ENCODE assay signal across 20 cellular contexts in the genomic region with DNA sequence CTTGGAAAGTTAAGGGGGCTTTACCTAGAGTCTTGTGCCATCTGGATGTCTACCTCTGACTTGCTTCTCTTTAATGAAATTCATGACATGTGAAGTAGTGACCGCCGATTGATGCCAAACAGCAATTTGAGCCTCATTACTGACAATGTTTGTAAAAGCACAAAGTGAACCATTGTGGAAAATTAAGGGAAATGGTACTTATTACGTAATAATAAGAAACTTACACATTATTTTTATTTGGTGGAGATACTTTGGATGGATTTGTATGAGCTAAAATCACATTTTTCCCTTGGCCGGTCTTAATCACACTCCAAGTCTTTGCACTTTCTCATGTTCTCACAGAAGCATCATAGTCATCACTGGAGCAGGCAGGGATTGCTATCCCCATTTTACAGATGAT.
"Had no signal": no experiment of that assay in that cellular context is flagged by ENCODE, and none has a peak within 500 bp of the region (broad histone marks: within the 10 kb centered on the region; RNA-seq: fewer than 3 reads in every experiment).

No MANE protein-coding gene starts in this region.

- H3K27me3 ChIP-seq: body of pancreas, right lobe of liver had no signal

- H3K4me3 ChIP-seq: body of pancreas, lung, right lobe of liver, skin epidermis had no signal

- H3K4me1 ChIP-seq: body of pancreas, right lobe of liver had no signal

- H3K36me3 ChIP-seq: right lobe of liver had no signal

- DNase-seq: activated B cell treated with CpG ODN at 0.5 μM for 24 hours; activated effector memory CD4-positive, alpha-beta T cell treated with Interleukin-2 at 50 U/mL for 16 hours; activated naive CD4-positive, alpha-beta T cell treated with Interleukin-2 at 50 U/mL for 16 hours; anterior cingulate cortex; body of pancreas; effector memory CD4-positive, alpha-beta T cell; head of caudate nucleus; hypothalamus; immature natural killer cell; kidney; right lobe of liver; stimulated activated CD4-positive, alpha-beta T cell treated with anti-CD3 and anti-CD28 coated beads, Interleukin-12 subunit alpha, Interleukin-12 subunit beta, amount 100 ng/mL, for 4 hours; stimulated activated CD4-positive, alpha-beta T cell treated with anti-CD3 and anti-CD28 coated beads, Interleukin-4, amount 100 ng/mL, for 24 hours; substantia nigra; T-helper 1 cell; trophoblast cell had no signal

- H3K9me3 ChIP-seq: body of pancreas, right lobe of liver had no signal

- ATAC-seq: body of pancreas; left lobe of liver; right lobe of liver; stimulated activated effector memory CD8-positive, alpha-beta T cell treated with anti-CD3 and anti-CD28 coated beads, Interleukin-12 subunit alpha, Interleukin-12 subunit beta, amount 100 ng/mL, for 72 hours had no signal
